8 cellular contexts compared by ENCODE assay signal in genomic region chr3:12948891-12949711, GRCh38.
DNase-seq lines count a peak whose midpoint lies in the region; ATAC-seq, FAIRE-seq and TF ChIP-seq lines count a peak whose summit lies in the region.

No MANE protein-coding gene starts in this region.

- peak; percentile 13 for DNase-seq in stimulated activated naive CD4-positive, alpha-beta T cell treated with Interleukin-2 at 50 U/mL for 16 hours (lab: John Stamatoyannopoulos, UW)
- DNase-seq in stimulated activated naive CD4-positive, alpha-beta T cell (lab: John Stamatoyannopoulos, UW) = no peak
- DNase-seq in activated T-cell treated with anti-CD3 and anti-CD28 coated beads for 48 hours (ENCODE audit: low read depth) (peak; percentile 37), kidney (peak; percentile 66), tibial nerve (ENCODE audit: low spot score in 2 of 2) (no peak), uterus (no peak), NCI-H345 (lab: John Stamatoyannopoulos, UW) (no peak)

- TF ChIP-seq EP300 in tibial nerve (IDR thresholded peaks at IDR 0.05) = no peak

- no peaks in the 10 kb centered on the region for H3K9me3 ChIP-seq in kidney (ENCODE audit: control insufficient read depth in 1 of 2, low read length in 2 of 2)
- H3K9me3 ChIP-seq in tibial nerve = no peaks in the 10 kb centered on the region
- H3K9me3 ChIP-seq in uterus = no peaks in the 10 kb centered on the region

- no peak for TF ChIP-seq CTCF in kidney (IDR thresholded peaks at IDR 0.05; ENCODE audit: borderline replicate concordance, extremely low read depth, insufficient read depth)
- no peak for TF ChIP-seq CTCF in tibial nerve (IDR thresholded peaks at IDR 0.05)
- TF ChIP-seq CTCF in uterus (IDR thresholded peaks at IDR 0.05) = no peak

- no peak overlapping the region for H3K9ac ChIP-seq in kidney (ENCODE audit: low read length in 2 of 2)

- WGBS in tibial nerve, 2 donors = 73 to 75% methylated on average over 10 of the region's 10 CpGs

- TF ChIP-seq POLR2A in tibial nerve (IDR thresholded peaks at IDR 0.05) (no peak), uterus (IDR thresholded peaks at IDR 0.05) (no peak)

- H3K27ac ChIP-seq in kidney (ENCODE audit: low read depth in 2 of 2, low read length in 2 of 2) = no peak overlapping the region
- H3K27ac ChIP-seq in tibial nerve = peak overlapping the region in 2 of 4 donors; percentile 20 to 64
- no peak overlapping the region for H3K27ac ChIP-seq in uterus

- no peaks in the 10 kb centered on the region for H3K27me3 ChIP-seq in tibial nerve
- H3K27me3 ChIP-seq in uterus = no peaks in the 10 kb centered on the region

- FAIRE-seq in kidney (lab: Jason Lieb, UNC) = no peak

- intact Hi-C loops in kidney (cut with DNase I) = no loop called here
- intact Hi-C loops in uterus (cut with DNase I; ENCODE audit: low total_unique reads) = no loop called here

- H3K36me3 ChIP-seq in kidney (ENCODE audit: control insufficient read depth in 1 of 2, insufficient read depth in 2 of 2, low read length in 2 of 2) (no peaks in the 10 kb centered on the region), tibial nerve (no peaks in the 10 kb centered on the region), uterus (no peaks in the 10 kb centered on the region)

- peak; percentile 64 for ATAC-seq in HG03378 (IDR thresholded peaks at IDR 0.05; ENCODE audit: unreplicated experiment)

- H3K4me3 ChIP-seq in kidney (ENCODE audit: low read length in 2 of 2) (no peak overlapping the region), tibial nerve (no peak overlapping the region), uterus (no peak overlapping the region)

- peaks cover 13 to 26% of the 10 kb centered on the region in 2 donors for H3K4me1 ChIP-seq in kidney (ENCODE audit: control insufficient read depth in 1 of 2, insufficient read depth in 1 of 2, low read depth in 1 of 2, low read length in 2 of 2)
- H3K4me1 ChIP-seq in tibial nerve = peaks cover 5 to 92% (median 65%) of the 10 kb centered on the region in 4 donors
- peaks cover 3 to 24% of the 10 kb centered on the region in 2 donors for H3K4me1 ChIP-seq in uterus

Comparison
In these comparisons a context has a peak if more than half of its experiments do, and no peak if none do; other contexts are left out.
1. DNase-seq: peak in stimulated activated naive CD4-positive, alpha-beta T cell treated with Interleukin-2 at 50 U/mL for 16 hours (single experiment), activated T-cell treated with anti-CD3 and anti-CD28 coated beads for 48 hours (single experiment) and kidney (single experiment); none in stimulated activated naive CD4-positive, alpha-beta T cell (0 of 6), tibial nerve (0 of 2), uterus (0 of 2) and NCI-H345 (single experiment).